Comparison of ENCODE assay signal across 8 cellular contexts in the genomic region with DNA sequence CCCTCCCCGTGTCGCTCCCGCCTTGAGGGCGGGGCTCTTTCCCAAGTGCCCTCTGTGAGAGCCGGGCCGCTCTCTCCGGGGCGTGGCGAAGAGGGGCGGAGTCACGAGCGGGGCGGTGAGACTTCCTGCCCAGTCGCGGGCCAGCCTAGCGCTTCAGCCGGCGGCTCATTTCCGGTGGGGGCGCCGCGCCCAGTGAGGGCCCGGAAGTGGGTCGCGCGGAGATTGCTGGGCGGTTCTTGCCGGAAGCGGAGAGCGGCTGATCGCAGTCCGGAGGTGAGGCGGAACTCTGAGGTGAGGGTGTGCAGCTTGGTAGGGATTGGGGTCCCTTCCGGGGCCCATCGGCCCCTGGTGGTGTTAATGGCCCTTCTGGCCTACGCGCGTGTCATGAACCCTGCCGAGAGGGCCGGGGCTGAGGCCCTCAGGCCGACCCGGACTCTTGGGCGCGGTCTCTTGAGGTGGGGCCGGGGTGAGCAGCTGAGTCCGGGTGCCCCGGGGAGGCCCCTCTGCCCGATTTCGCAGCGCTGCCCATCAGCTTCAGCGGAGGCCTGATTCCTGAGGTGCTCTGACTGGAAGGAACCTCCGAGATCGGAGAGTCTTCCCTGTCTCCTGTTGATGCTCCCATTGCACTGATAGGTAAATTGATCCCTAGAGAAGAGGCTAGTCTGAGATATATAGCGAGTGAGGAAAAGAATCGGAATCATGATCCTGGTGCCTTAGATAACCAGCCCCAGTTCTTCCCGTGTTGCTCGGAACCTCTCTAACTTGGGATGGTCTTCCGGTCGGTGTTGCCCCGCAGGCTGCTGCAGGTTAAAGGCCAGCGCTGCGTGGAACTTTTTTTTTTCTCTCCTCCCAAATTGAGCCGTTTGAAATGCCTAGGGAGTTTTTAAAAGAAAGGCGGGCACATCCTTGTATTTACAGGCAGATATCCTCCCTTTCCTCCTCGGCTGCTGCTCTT. TPM values are rescaled to one million over a fixed set of nuclear protein-coding genes. Genes with fewer than 3 reads are reported as not detected.
DNase-seq lines count a peak whose midpoint lies in the region; ATAC-seq and FAIRE-seq lines count a peak whose summit lies in the region.

A gene with protein sequence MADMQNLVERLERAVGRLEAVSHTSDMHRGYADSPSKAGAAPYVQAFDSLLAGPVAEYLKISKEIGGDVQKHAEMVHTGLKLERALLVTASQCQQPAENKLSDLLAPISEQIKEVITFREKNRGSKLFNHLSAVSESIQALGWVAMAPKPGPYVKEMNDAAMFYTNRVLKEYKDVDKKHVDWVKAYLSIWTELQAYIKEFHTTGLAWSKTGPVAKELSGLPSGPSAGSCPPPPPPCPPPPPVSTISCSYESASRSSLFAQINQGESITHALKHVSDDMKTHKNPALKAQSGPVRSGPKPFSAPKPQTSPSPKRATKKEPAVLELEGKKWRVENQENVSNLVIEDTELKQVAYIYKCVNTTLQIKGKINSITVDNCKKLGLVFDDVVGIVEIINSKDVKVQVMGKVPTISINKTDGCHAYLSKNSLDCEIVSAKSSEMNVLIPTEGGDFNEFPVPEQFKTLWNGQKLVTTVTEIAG (plus strand): TSS at position 219 of the 955 bp plus-strand sequence. CDS start 18,618 bp downstream, outside the sequence.

- H3K4me3 Mint-ChIP-seq in activated T-cell treated with anti-CD3 and anti-CD28 coated beads, Interleukin-2, amount 50 U/mL, for 72 hours = peak within 1 kb of the TSS; percentile 85 to 97

- peak; percentile 90 for FAIRE-seq in RCC 7860 (lab: Jason Lieb, UNC)

- peak within 1 kb of the TSS; percentile 98 to 100 for H3K4me3 ChIP-seq in muscle layer of duodenum (ENCODE audit: low read depth in 1 of 2, low read length in 2 of 2)

- no peaks in the 10 kb centered on the region for H3K9me3 Mint-ChIP-seq in activated T-cell treated with anti-CD3 and anti-CD28 coated beads, Interleukin-2, amount 50 U/mL, for 72 hours

- H3K27ac Mint-ChIP-seq in activated T-cell treated with anti-CD3 and anti-CD28 coated beads, Interleukin-2, amount 50 U/mL, for 72 hours = peak within 1 kb of the TSS; percentile 99

- H3K4me1 ChIP-seq in muscle layer of duodenum (ENCODE audit: control insufficient read depth in 1 of 2, insufficient read depth in 2 of 2, low read length in 2 of 2) = peaks cover 19 to 64% of the 10 kb centered on the region in 2 donors

- peaks cover 16 to 39% of the 10 kb centered on the region in 2 donors for H3K36me3 Mint-ChIP-seq in activated T-cell treated with anti-CD3 and anti-CD28 coated beads, Interleukin-2, amount 50 U/mL, for 72 hours (ENCODE audit: insufficient read depth in 2 of 2)

- H3K27ac ChIP-seq in muscle layer of duodenum (ENCODE audit: low read length) = peak within 1 kb of the TSS; percentile 100

- H3K36me3 ChIP-seq in muscle layer of duodenum (ENCODE audit: control insufficient read depth in 1 of 2, insufficient read depth in 2 of 2, low read length in 2 of 2) = peaks cover 0 to 7% of the 10 kb centered on the region in 2 donors

- no peaks in the 10 kb centered on the region for H3K27me3 Mint-ChIP-seq in activated T-cell treated with anti-CD3 and anti-CD28 coated beads, Interleukin-2, amount 50 U/mL, for 72 hours (ENCODE audit: low read depth)

- ATAC-seq in GM21723 (IDR thresholded peaks at IDR 0.05; ENCODE audit: unreplicated experiment) (peak; percentile 74), esophagus mucosa (peak; percentile 96)
- ATAC-seq in activated T-cell treated with anti-CD3 and anti-CD28 coated beads, Interleukin-2, amount 50 U/mL, for 72 hours (replicated peaks in 1 of 2) = peak; percentile 88 to 91

- H3K27me3 ChIP-seq in muscle layer of duodenum (ENCODE audit: low read depth, low read length) = no peaks in the 10 kb centered on the region

- peaks cover 71% of the 10 kb centered on the region for H3K4me1 Mint-ChIP-seq in activated T-cell treated with anti-CD3 and anti-CD28 coated beads, Interleukin-2, amount 50 U/mL, for 72 hours (ENCODE audit: low read depth)

- DNase-seq in DMS53 (lab: John Stamatoyannopoulos, UW) (peak; percentile 99), KG1 (lab: John Stamatoyannopoulos, UW) (peak; percentile 98), RCC 7860 (ENCODE audit: low spot score) (peak; percentile 94)
- DNase-seq in activated T-cell treated with anti-CD3 and anti-CD28 coated beads, Interleukin-2, amount 50 U/mL, for 72 hours = peak; percentile 100
- peak; percentile 99 to 100 for DNase-seq in stimulated activated CD8-positive, alpha-beta memory T cell treated with anti-CD3 and anti-CD28 coated beads, Interleukin-7, amount 100 ng/mL, for 48 hours (ENCODE audit: extremely low read depth in 1 of 2, low read depth in 1 of 2)

- no peaks in the 10 kb centered on the region for H3K9me3 ChIP-seq in muscle layer of duodenum (ENCODE audit: control insufficient read depth in 1 of 2, low read length in 2 of 2)

RNA-seq across cellular contexts. Expression of the gene that starts here (rescaled TPM):
- 100 to 1,000 TPM; 401 to 411 TPM for total RNA-seq in activated T-cell treated with anti-CD3 and anti-CD28 coated beads, Interleukin-2, amount 50 U/mL, for 72 hours
- 240 TPM for total RNA-seq in esophagus mucosa

Comparison
In these comparisons a context has a peak if more than half of its experiments do, and no peak if none do; other contexts are left out.
1. Peak in every context shown above with its lines: DNase-seq, ATAC-seq, H3K4me3 ChIP-seq and H3K27ac ChIP-seq.